ENCODE assay signal across 21 cellular contexts in genomic region chr1:208110296-208110695, GRCh38.
"Had no signal": no experiment of that assay in that cellular context is flagged by ENCODE, and none has a peak within 500 bp of the region (broad histone marks: within the 10 kb centered on the region; RNA-seq: fewer than 3 reads in every experiment).

No MANE protein-coding gene starts in this region.

- H3K36me3 Mint-ChIP-seq: naive B cell; stimulated activated effector memory CD8-positive, alpha-beta T cell treated with anti-CD3 and anti-CD28 coated beads, Interleukin-12 subunit alpha, Interleukin-12 subunit beta, amount 100 ng/mL, for 72 hours had no signal

- H3K36me3 ChIP-seq: cardiac muscle cell, right lobe of liver had no signal

- H3K4me1 Mint-ChIP-seq: activated CD4-positive, alpha-beta memory T cell treated with anti-CD3 and anti-CD28 coated beads, Interleukin-2, amount 10 ng/mL, durations not matched to agents 7 days and 5 days; activated CD4-positive, alpha-beta T cell treated with anti-CD3 and anti-CD28 coated beads, Interleukin-2, amount 10 ng/mL, durations not matched to agents 24 days and 14 days; activated naive CD8-positive, alpha-beta T cell treated with anti-CD3 and anti-CD28 coated beads, Interleukin-2, amount 50 U/mL, for 24 hours; naive B cell; stimulated activated effector memory CD8-positive, alpha-beta T cell treated with anti-CD3 and anti-CD28 coated beads, Interleukin-12 subunit alpha, Interleukin-12 subunit beta, amount 100 ng/mL, for 72 hours had no signal

- H3K4me3 Mint-ChIP-seq: activated CD4-positive, alpha-beta memory T cell treated with anti-CD3 and anti-CD28 coated beads, Interleukin-2, amount 10 ng/mL, durations not matched to agents 7 days and 5 days; activated CD4-positive, alpha-beta T cell treated with anti-CD3 and anti-CD28 coated beads, Interleukin-2, amount 10 ng/mL, durations not matched to agents 24 days and 14 days; activated naive CD8-positive, alpha-beta T cell treated with anti-CD3 and anti-CD28 coated beads, Interleukin-2, amount 50 U/mL, for 24 hours; naive B cell; stimulated activated effector memory CD8-positive, alpha-beta T cell treated with anti-CD3 and anti-CD28 coated beads, Interleukin-12 subunit alpha, Interleukin-12 subunit beta, amount 100 ng/mL, for 72 hours had no signal

- H3K27me3 ChIP-seq: body of pancreas, cardiac muscle cell, right lobe of liver, stomach had no signal

- H3K9me3 Mint-ChIP-seq: activated CD4-positive, alpha-beta memory T cell treated with anti-CD3 and anti-CD28 coated beads, Interleukin-2, amount 10 ng/mL, durations not matched to agents 7 days and 5 days; activated CD4-positive, alpha-beta T cell treated with anti-CD3 and anti-CD28 coated beads, Interleukin-2, amount 10 ng/mL, durations not matched to agents 24 days and 14 days; activated naive CD8-positive, alpha-beta T cell treated with anti-CD3 and anti-CD28 coated beads, Interleukin-2, amount 50 U/mL, for 24 hours; naive B cell; stimulated activated effector memory CD8-positive, alpha-beta T cell treated with anti-CD3 and anti-CD28 coated beads, Interleukin-12 subunit alpha, Interleukin-12 subunit beta, amount 100 ng/mL, for 72 hours had no signal

- H3K9me3 ChIP-seq: body of pancreas, lower lobe of right lung, mucosa of descending colon, right lobe of liver, stomach had no signal

- H3K4me3 ChIP-seq: body of pancreas, cardiac muscle cell, lower lobe of right lung, mucosa of descending colon, right lobe of liver, stomach had no signal

- H3K27me3 Mint-ChIP-seq: activated CD4-positive, alpha-beta T cell treated with anti-CD3 and anti-CD28 coated beads, Interleukin-2, amount 10 ng/mL, durations not matched to agents 24 days and 14 days had no signal

- H3K27ac Mint-ChIP-seq: activated CD4-positive, alpha-beta memory T cell treated with anti-CD3 and anti-CD28 coated beads, Interleukin-2, amount 10 ng/mL, durations not matched to agents 7 days and 5 days; activated CD4-positive, alpha-beta T cell treated with anti-CD3 and anti-CD28 coated beads, Interleukin-2, amount 10 ng/mL, durations not matched to agents 24 days and 14 days; activated naive CD8-positive, alpha-beta T cell treated with anti-CD3 and anti-CD28 coated beads, Interleukin-2, amount 50 U/mL, for 24 hours; naive B cell; stimulated activated effector memory CD8-positive, alpha-beta T cell treated with anti-CD3 and anti-CD28 coated beads, Interleukin-12 subunit alpha, Interleukin-12 subunit beta, amount 100 ng/mL, for 72 hours had no signal

- H3K27ac ChIP-seq: body of pancreas, cardiac muscle cell, lower lobe of right lung, right lobe of liver, stomach had no signal

- DNase-seq: activated CD4-positive, alpha-beta memory T cell treated with anti-CD3 and anti-CD28 coated beads, Interleukin-2, amount 10 ng/mL, durations not matched to agents 7 days and 5 days; activated CD4-positive, alpha-beta T cell treated with anti-CD3 and anti-CD28 coated beads, Interleukin-2, amount 10 ng/mL, durations not matched to agents 24 days and 14 days; activated effector memory CD4-positive, alpha-beta T cell treated with anti-CD3 and anti-CD28 coated beads, Interleukin-2, amount 50 U/mL, for 16 hours; activated naive CD4-positive, alpha-beta T cell treated with anti-CD3 and anti-CD28 coated beads, Interleukin-2, amount 50 U/mL, for 16 hours; activated naive CD8-positive, alpha-beta T cell treated with anti-CD3 and anti-CD28 coated beads, Interleukin-2, amount 50 U/mL, for 24 hours; activated T-cell treated with anti-CD3 and anti-CD28 coated beads for 4 hours; anterior cingulate cortex; body of pancreas; foreskin fibroblast; kidney; lower lobe of right lung; mesendoderm; mucosa of descending colon; naive B cell; occipital lobe; right lobe of liver; small intestine; stimulated activated CD4-positive, alpha-beta T cell treated with anti-CD3 and anti-CD28 coated beads, Interleukin-2, amount 100 ng/mL, for 24 hours; stomach had no signal

- H3K4me1 ChIP-seq: body of pancreas, right lobe of liver had no signal
